In genomic region chr2:60554649-60555065, GRCh38 we compare ENCODE assay signal across 8 cellular contexts. TPM values are rescaled to one million over a fixed set of nuclear protein-coding genes. Genes with fewer than 3 reads are reported as not detected.
A peak's percentile ranks its signal among the peaks of the same experiment; 100 is the strongest.
DNase-seq lines count a peak whose midpoint lies in the region; ATAC-seq and TF ChIP-seq lines count a peak whose summit lies in the region.

No MANE protein-coding gene starts in this region.

- no peaks in the 10 kb centered on the region for H3K9me3 ChIP-seq in ectodermal cell (ENCODE audit: control insufficient read depth, low read length)

- peaks cover 45% of the 10 kb centered on the region for H3K4me1 Mint-ChIP-seq in activated T-cell treated with anti-CD3 and anti-CD28 coated beads, Interleukin-2, amount 50 U/mL, for 4 hours (ENCODE audit: low read depth)

- peaks cover 79% of the 10 kb centered on the region for H3K27me3 ChIP-seq in ectodermal cell (ENCODE audit: control insufficient read depth, insufficient read depth, low read length, poor library complexity, severe bottlenecking)

- peaks cover 3% of the 10 kb centered on the region for H3K9me3 Mint-ChIP-seq in activated T-cell treated with anti-CD3 and anti-CD28 coated beads, Interleukin-2, amount 50 U/mL, for 4 hours

- ATAC-seq in activated T-cell treated with anti-CD3 and anti-CD28 coated beads, Interleukin-2, amount 50 U/mL, for 4 hours, result peak in 1 of 2 donors; percentile 2

- TF ChIP-seq CTCF in GM13977 (IDR thresholded peaks at IDR 0.05; ENCODE audit: extremely low read depth, insufficient read depth, missing control alignments), result no peak

- no peaks in the 10 kb centered on the region for H3K36me3 ChIP-seq in ectodermal cell (ENCODE audit: control insufficient read depth, insufficient read depth, low read length)

- H3K4me3 ChIP-seq in ectodermal cell (ENCODE audit: insufficient read depth, low read depth, low read length), result peak overlapping the region; percentile 50

- H3K36me3 Mint-ChIP-seq in activated T-cell treated with anti-CD3 and anti-CD28 coated beads, Interleukin-2, amount 50 U/mL, for 4 hours (ENCODE audit: insufficient read depth), result peaks cover 2% of the 10 kb centered on the region

- WGBS in ectodermal cell, 2 experiments, result 0% methylated on average over 28 of the region's 28 CpGs

- DNase-seq in activated T-cell treated with anti-CD3 and anti-CD28 coated beads, Interleukin-2, amount 50 U/mL, for 4 hours, result no peak
- DNase-seq in activated T-cell treated with anti-CD3 and anti-CD28 coated beads for 4 hours, result no peak
- DNase-seq in NCI-H345 (lab: John Stamatoyannopoulos, UW), result peak; percentile 43
- DNase-seq in myocyte (ENCODE audit: low read depth), result peak; percentile 11
- DNase-seq in GM13977 (ENCODE audit: low spot score), result no peak
- no peak for DNase-seq in NK-92 (lab: John Stamatoyannopoulos, UW; ENCODE audit: unreplicated experiment)
- DNase-seq in substantia nigra (lab: John Stamatoyannopoulos, UW), result no peak

- peak overlapping the region; percentile 79 for H3K4me3 Mint-ChIP-seq in activated T-cell treated with anti-CD3 and anti-CD28 coated beads, Interleukin-2, amount 50 U/mL, for 4 hours

- H3K27ac ChIP-seq in ectodermal cell (ENCODE audit: insufficient read depth, low read depth, low read length, poor library complexity, severe bottlenecking) (no peak overlapping the region), substantia nigra (ENCODE audit: low read depth, low read length, poor library complexity, severe bottlenecking) (no peak overlapping the region)

- peaks cover 26% of the 10 kb centered on the region for H3K4me1 ChIP-seq in ectodermal cell (ENCODE audit: control insufficient read depth, insufficient read depth, low read length)

- in situ Hi-C loops in GM13977 (cut with MboI; ENCODE audit: low pct_unique_long_range_greater_than_20kb, low sequenced_read_pairs, unreplicated experiment), result loop anchor here (25.0 kb wide), 2 partner anchors 1267 to 1517 kb away; no protein-coding TSS in a partner anchor

- H3K27me3 Mint-ChIP-seq in activated T-cell treated with anti-CD3 and anti-CD28 coated beads, Interleukin-2, amount 50 U/mL, for 4 hours (ENCODE audit: low read depth), result peaks cover 66% of the 10 kb centered on the region

RNA-seq across cellular contexts. Expression of gene BCL11A, which starts 1.2 kb away (rescaled TPM):
- total RNA-seq in activated T-cell treated with anti-CD3 and anti-CD28 coated beads, Interleukin-2, amount 50 U/mL, for 4 hours, result 1 to 10 TPM in 1 of 3 donors, under 1 TPM in 2; 0.38 to 2.6 (median 0.87) TPM
- polyA plus RNA-seq in ectodermal cell (2013, experiment 1 of 4), result 1.8 TPM
- polyA plus RNA-seq in ectodermal cell (2013, experiment 2 of 4), result 0.82 TPM
- polyA plus RNA-seq in ectodermal cell (2013, experiment 3 of 4), result 1.9 TPM
- polyA plus RNA-seq in ectodermal cell (2013, experiment 4 of 4), result 1.9 TPM
- 0.11 and 0.57 TPM in 2 replicates for total RNA-seq in myocyte
- polyA plus RNA-seq in myocyte (2012), result 0.04 TPM

Comparison
In these comparisons a context has a peak if more than half of its experiments do, and no peak if none do; other contexts are left out.
1. DNase-seq: peak in NCI-H345 (single experiment) and myocyte (single experiment); none in activated T-cell treated with anti-CD3 and anti-CD28 coated beads, Interleukin-2, amount 50 U/mL, for 4 hours (single experiment), activated T-cell treated with anti-CD3 and anti-CD28 coated beads for 4 hours (single experiment), GM13977 (single experiment), NK-92 (single experiment) and substantia nigra (0 of 49).